In genomic region chr5:43041131-43041668, GRCh38 we compare ENCODE assay signal across 8 cellular contexts. TPM values are rescaled to one million over a fixed set of nuclear protein-coding genes. Genes with fewer than 3 reads are reported as not detected.
A peak's percentile ranks its signal among the peaks of the same experiment; 100 is the strongest.
DNase-seq lines count a peak whose midpoint lies in the region; ATAC-seq and TF ChIP-seq lines count a peak whose summit lies in the region.

No MANE protein-coding gene starts in this region.

- peaks cover 16% of the 10 kb centered on the region for H3K4me1 Mint-ChIP-seq in activated T-helper 17 cell treated with anti-CD3 and anti-CD28 coated beads, Interleukin-2, amount 50 U/mL, for 72 hours

- H3K4me3 ChIP-seq in fibroblast of villous mesenchyme (ENCODE audit: low read depth, low read length), result peak overlapping the region; percentile 76

- no peak for TF ChIP-seq CTCF in fibroblast of villous mesenchyme (IDR thresholded peaks at IDR 0.05; ENCODE audit: insufficient read depth, low read depth, low read length)

- no peaks in the 10 kb centered on the region for H3K36me3 Mint-ChIP-seq in activated T-helper 17 cell treated with anti-CD3 and anti-CD28 coated beads, Interleukin-2, amount 50 U/mL, for 72 hours (ENCODE audit: low read depth)

- ATAC-seq in activated T-helper 17 cell treated with anti-CD3 and anti-CD28 coated beads, Interleukin-2, amount 50 U/mL, for 72 hours (replicated peaks), result no peak
- ATAC-seq in GM21515 (IDR thresholded peaks at IDR 0.05; ENCODE audit: unreplicated experiment), result no peak
- no peak for ATAC-seq in HG02642 (IDR thresholded peaks at IDR 0.05; ENCODE audit: poor library complexity, unreplicated experiment)

- peak overlapping the region; percentile 97 for H3K4me3 Mint-ChIP-seq in activated T-helper 17 cell treated with anti-CD3 and anti-CD28 coated beads, Interleukin-2, amount 50 U/mL, for 72 hours

- peak overlapping the region; percentile 91 for H3K27ac Mint-ChIP-seq in activated T-helper 17 cell treated with anti-CD3 and anti-CD28 coated beads, Interleukin-2, amount 50 U/mL, for 72 hours

- H3K27me3 Mint-ChIP-seq in activated T-helper 17 cell treated with anti-CD3 and anti-CD28 coated beads, Interleukin-2, amount 50 U/mL, for 72 hours, result no peaks in the 10 kb centered on the region

- DNase-seq in DMS153 treated with DMSO at 0.1 percent for 48 hours (lab: John Stamatoyannopoulos, UW; ENCODE audit: unreplicated experiment) (peak; percentile 96), NCI-H1105 treated with DMSO at 0.1 percent for 48 hours (lab: John Stamatoyannopoulos, UW) (peak; percentile 61), fibroblast of villous mesenchyme (ENCODE audit: low read depth) (no peak), posterior vena cava (ENCODE audit: low spot score) (peak; percentile 84), NCI-H82 treated with DMSO at 0.1 percent for 48 hours (lab: John Stamatoyannopoulos, UW; ENCODE audit: unreplicated experiment) (no peak)

- intact Hi-C loops in posterior vena cava (cut with DNase I), result loop anchor here in 1 of 2 donors (5.0 kb wide), 1 partner anchor 34 kb away; no protein-coding TSS in a partner anchor

- H3K9me3 Mint-ChIP-seq in activated T-helper 17 cell treated with anti-CD3 and anti-CD28 coated beads, Interleukin-2, amount 50 U/mL, for 72 hours, result no peaks in the 10 kb centered on the region

RNA-seq across cellular contexts. Expression of gene ANXA2R, which starts 1.1 kb away (rescaled TPM):
- total RNA-seq in activated T-helper 17 cell treated with anti-CD3 and anti-CD28 coated beads, Interleukin-2, amount 50 U/mL, for 72 hours, result 1 to 10 TPM; 2.4 to 6.2 TPM
- total RNA-seq in fibroblast of villous mesenchyme (2.9 and 3.9 TPM in 2 replicates), posterior vena cava (1 to 10 TPM; 2.3 to 4.7 TPM)

Comparison
In these comparisons a context has a peak if more than half of its experiments do, and no peak if none do; other contexts are left out.
1. DNase-seq: peak in DMS153 treated with DMSO at 0.1 percent for 48 hours (single experiment), NCI-H1105 treated with DMSO at 0.1 percent for 48 hours (single experiment) and posterior vena cava (single experiment); none in fibroblast of villous mesenchyme (single experiment) and NCI-H82 treated with DMSO at 0.1 percent for 48 hours (single experiment).